Comparison of ENCODE assay signal across 8 cellular contexts in genomic region chr11:46352063-46352841, GRCh38. TPM values are rescaled to one million over a fixed set of nuclear protein-coding genes. Genes with fewer than 3 reads are reported as not detected.
DNase-seq lines count a peak whose midpoint lies in the region; ATAC-seq and TF ChIP-seq lines count a peak whose summit lies in the region.

No MANE protein-coding gene starts in this region.

- no peaks in the 10 kb centered on the region for H3K9me3 Mint-ChIP-seq in chondrocyte (ENCODE audit: low read depth)

- peak; percentile 76 for TF ChIP-seq CTCF in AG09309 (IDR thresholded peaks at IDR 0.05; ENCODE audit: control insufficient read depth, insufficient read depth, low read depth, low read length, missing control alignments)
- peak; percentile 90 for TF ChIP-seq CTCF in chondrocyte (IDR thresholded peaks at IDR 0.05)

- no peak overlapping the region for H3K4ac ChIP-seq in mesenchymal stem cell (ENCODE audit: low read depth in 1 of 2, low read length in 2 of 2)

- H4K8ac ChIP-seq in mesenchymal stem cell (ENCODE audit: low read length): peak overlapping the region; percentile 8

- peaks cover 42% of the 10 kb centered on the region for H3K79me1 ChIP-seq in mesenchymal stem cell (replicated peaks; ENCODE audit: low read length, poor library complexity, severe bottlenecking)

- H3K4me3 Mint-ChIP-seq in chondrocyte (ENCODE audit: unreplicated experiment): no peak overlapping the region

- H3K4me1 Mint-ChIP-seq in chondrocyte (ENCODE audit: low read depth): peaks cover 31% of the 10 kb centered on the region

- H2BK5ac ChIP-seq in mesenchymal stem cell (ENCODE audit: low read depth, low read length, poor library complexity, severe bottlenecking): no peak overlapping the region

- H3K9ac ChIP-seq in HUES64 (ENCODE audit: low read depth, low read length) (no peak overlapping the region; the same call in 1 of the 2 replicates), mesenchymal stem cell (ENCODE audit: low read length) (no peak overlapping the region)

- no peak overlapping the region for H2BK15ac ChIP-seq in mesenchymal stem cell (ENCODE audit: low read depth, poor library complexity, severe bottlenecking)

- H2AFZ ChIP-seq in mesenchymal stem cell (ENCODE audit: low read depth, low read length): no peak overlapping the region

- H3K4me2 ChIP-seq in mesenchymal stem cell (ENCODE audit: low read length, poor library complexity, severe bottlenecking): no peak overlapping the region

- H3K36me3 Mint-ChIP-seq in chondrocyte (ENCODE audit: low read depth): no peaks in the 10 kb centered on the region

- peak overlapping the region in 1 of 2 experiments; percentile 21 for H3K14ac ChIP-seq in mesenchymal stem cell (ENCODE audit: low read length in 2 of 2)

- peak overlapping the region; percentile 78 for H2AK5ac ChIP-seq in mesenchymal stem cell (ENCODE audit: low read length, severe bottlenecking)

- 58% methylated on average over 33 of the region's 33 CpGs for WGBS in HUES64
- 63% methylated on average over 33 of the region's 33 CpGs for WGBS in mesenchymal stem cell

- H3K27me3 Mint-ChIP-seq in chondrocyte (ENCODE audit: low read depth): no peaks in the 10 kb centered on the region

- H3K36me3 ChIP-seq in HUES64 (ENCODE audit: insufficient read depth, low read length): peaks cover 12% of the 10 kb centered on the region; the same call in 1 of the 2 replicates
- H3K36me3 ChIP-seq in mesenchymal stem cell (ENCODE audit: control insufficient read depth in 1 of 2, insufficient read depth in 2 of 2, low read depth in 1 of 2, low read length in 2 of 2): peaks cover 0 to 27% of the 10 kb centered on the region in 2 experiments
- no peaks in the 10 kb centered on the region; the same call in 1 of the 2 replicates for H3K36me3 ChIP-seq in MG63

- peak overlapping the region in 1 of 2 experiments; percentile 18 for H3K18ac ChIP-seq in mesenchymal stem cell (ENCODE audit: low read depth in 1 of 2, low read length in 2 of 2)

- no peak overlapping the region for H2BK120ac ChIP-seq in mesenchymal stem cell (ENCODE audit: low read depth, low read length)

- peak overlapping the region in 1 of 2 experiments; percentile 51 for H2BK12ac ChIP-seq in mesenchymal stem cell (ENCODE audit: low read length in 2 of 2)

- peak overlapping the region; percentile 24; the same call in 1 of the 2 replicates for H3K27ac ChIP-seq in HUES64 (ENCODE audit: low read depth, low read length)
- H3K27ac ChIP-seq in mesenchymal stem cell (ENCODE audit: low read length, poor library complexity, severe bottlenecking): no peak overlapping the region

- H3K4me3 ChIP-seq in AG09309 (ENCODE audit: control insufficient read depth, low read depth, low read length) (no peak overlapping the region), HUES64 (ENCODE audit: low read length) (no peak overlapping the region), mesenchymal stem cell (ENCODE audit: insufficient read depth in 1 of 2, low read depth in 1 of 2, low read length in 2 of 2) (no peak overlapping the region), MG63 (no peak overlapping the region)

- H3K9me3 ChIP-seq in HUES64 (ENCODE audit: insufficient read depth, low read depth, low read length) (no peaks in the 10 kb centered on the region), mesenchymal stem cell (ENCODE audit: control insufficient read depth, low read length) (no peaks in the 10 kb centered on the region), MG63 (no peaks in the 10 kb centered on the region)

- H3K27ac Mint-ChIP-seq in chondrocyte (ENCODE audit: unreplicated experiment): no peak overlapping the region

- no peak for ATAC-seq in GM21447 (IDR thresholded peaks at IDR 0.05; ENCODE audit: unreplicated experiment)

- H3K23ac ChIP-seq in mesenchymal stem cell (ENCODE audit: low read length in 2 of 2): peak overlapping the region in 1 of 2 experiments; percentile 40

- H3K27me3 ChIP-seq in HUES64 (ENCODE audit: insufficient read depth, low read length) (no peaks in the 10 kb centered on the region), mesenchymal stem cell (ENCODE audit: control insufficient read depth in 1 of 2, insufficient read depth in 1 of 2, low read length in 2 of 2) (no peaks in the 10 kb centered on the region), MG63 (no peaks in the 10 kb centered on the region)

- DNase-seq in AG09309 (ENCODE audit: low read depth) (no peak), chondrocyte (ENCODE audit: low spot score) (peak; percentile 93), mesenchymal stem cell (peak; percentile 51), MG63 (no peak)
- peak; percentile 85 for DNase-seq in activated CD4-positive, alpha-beta T cell treated with anti-CD3 and anti-CD28 coated beads for 48 hours
- DNase-seq in stimulated activated CD8-positive, alpha-beta memory T cell treated with anti-CD3 and anti-CD28 coated beads, Interleukin-4, amount 100 ng/mL, for 24 hours (ENCODE audit: low read depth): peak; percentile 59

- peaks cover 56% of the 10 kb centered on the region for H3K4me1 ChIP-seq in HUES64 (ENCODE audit: insufficient read depth, low read length)
- peaks cover 47% of the 10 kb centered on the region for H3K4me1 ChIP-seq in mesenchymal stem cell (ENCODE audit: control insufficient read depth, insufficient read depth, low read depth, low read length)

- no peak overlapping the region for H4K91ac ChIP-seq in mesenchymal stem cell (ENCODE audit: low read length)

RNA-seq across cellular contexts. Expression of gene DGKZ, which starts 5.0 kb away (rescaled TPM):
- 51.0 TPM for polyA plus RNA-seq in HUES64 (2013, experiment 1 of 2)
- polyA plus RNA-seq in HUES64 (2013, experiment 2 of 2): 50.1 TPM
- 41.9 to 47.4 TPM (median 46.8 TPM) in 3 replicates for total RNA-seq in chondrocyte
- polyA plus RNA-seq in mesenchymal stem cell (2013, experiment 1 of 2): 40.1 TPM
- polyA plus RNA-seq in mesenchymal stem cell (2013, experiment 2 of 2): 38.8 TPM
- total RNA-seq in MG63 (2014; rRNA removed; shearing (Covaris generic); ENCODE audit: low replicate concordance): 33.4 and 45.4 TPM in 2 replicates

RNA-seq across cellular contexts. Expression of gene MDK, which starts 29.2 kb away (rescaled TPM):
- polyA plus RNA-seq in HUES64 (2013, experiment 1 of 2): 605 TPM
- 719 TPM for polyA plus RNA-seq in HUES64 (2013, experiment 2 of 2)
- total RNA-seq in chondrocyte: 49.9 to 127 TPM (median 124 TPM) in 3 replicates
- polyA plus RNA-seq in mesenchymal stem cell (2013, experiment 1 of 2): 777 TPM
- polyA plus RNA-seq in mesenchymal stem cell (2013, experiment 2 of 2): 775 TPM
- 0.82 and 2.8 TPM in 2 replicates for total RNA-seq in MG63 (2014; rRNA removed; shearing (Covaris generic); ENCODE audit: low replicate concordance)

RNA-seq across cellular contexts. Expression of gene CHRM4, which starts 39.3 kb away (rescaled TPM):
- polyA plus RNA-seq in HUES64 (2013, experiment 1 of 2): 0.20 TPM
- polyA plus RNA-seq in HUES64 (2013, experiment 2 of 2): 0.25 TPM
- total RNA-seq in chondrocyte: 0.38 to 0.42 TPM in 2 of 3 replicates, not detected in the other
- polyA plus RNA-seq in mesenchymal stem cell (2013, experiment 1 of 2): 0.08 TPM
- polyA plus RNA-seq in mesenchymal stem cell (2013, experiment 2 of 2): 0.07 TPM
- not detected in 2 replicates for total RNA-seq in MG63 (2014; rRNA removed; shearing (Covaris generic); ENCODE audit: low replicate concordance)

Comparison
In these comparisons a context has a peak if more than half of its experiments do, and no peak if none do; other contexts are left out.
1. DNase-seq: peak in activated CD4-positive, alpha-beta T cell treated with anti-CD3 and anti-CD28 coated beads for 48 hours (single experiment), chondrocyte (single experiment), mesenchymal stem cell (single experiment) and stimulated activated CD8-positive, alpha-beta memory T cell treated with anti-CD3 and anti-CD28 coated beads, Interleukin-4, amount 100 ng/mL, for 24 hours (single experiment); none in AG09309 (single experiment) and MG63 (single experiment).
2. RNA of gene MDK, which starts 29.2 kb away (total RNA-seq): 49.9 to 127 TPM in chondrocyte; 0.82 to 2.8 TPM in MG63; every median in the first group is over 10 times any median in the second.